Comparison of ENCODE assay signal across 8 cellular contexts in genomic region chr3:127822836-127823589, GRCh38. TPM values are rescaled to one million over a fixed set of nuclear protein-coding genes. Genes with fewer than 3 reads are reported as not detected.
DNase-seq lines count a peak whose midpoint lies in the region; ATAC-seq and TF ChIP-seq lines count a peak whose summit lies in the region.

No MANE protein-coding gene starts in this region.

- H3K4me3 ChIP-seq in WERI-Rb-1 (ENCODE audit: low read depth, low read length) (peak overlapping the region; percentile 92), fibroblast of the aortic adventitia (ENCODE audit: low read depth, low read length) (peak overlapping the region; percentile 81), neural cell (ENCODE audit: low read length) (peak overlapping the region; percentile 80)

- ATAC-seq in HG02759 (IDR thresholded peaks at IDR 0.05; ENCODE audit: unreplicated experiment): peak; percentile 46

- no peak for TF ChIP-seq RAD21 in neural cell (conservative IDR thresholded peaks at IDR 0.05)

- peak overlapping the region; percentile 43 for H2AFZ ChIP-seq in neural cell (ENCODE audit: low read depth, low read length)

- H4K20me1 ChIP-seq in neural cell (ENCODE audit: insufficient read depth): no peaks in the 10 kb centered on the region

- H3K27ac ChIP-seq in WERI-Rb-1 (peak overlapping the region; percentile 59), neural cell (ENCODE audit: low read length) (no peak overlapping the region)

- no peaks in the 10 kb centered on the region for H3K9me3 Mint-ChIP-seq in activated naive CD4-positive, alpha-beta T cell treated with anti-CD3 and anti-CD28 coated beads, Interleukin-2, amount 50 U/mL, for 24 hours

- no peak for TF ChIP-seq EP300 in neural cell (conservative IDR thresholded peaks at IDR 0.05; ENCODE audit: poor library complexity, severe bottlenecking)

- H3K27me3 Mint-ChIP-seq in activated naive CD4-positive, alpha-beta T cell treated with anti-CD3 and anti-CD28 coated beads, Interleukin-2, amount 50 U/mL, for 24 hours: peaks cover 36% of the 10 kb centered on the region

- H3K36me3 Mint-ChIP-seq in activated naive CD4-positive, alpha-beta T cell treated with anti-CD3 and anti-CD28 coated beads, Interleukin-2, amount 50 U/mL, for 24 hours: no peaks in the 10 kb centered on the region

- H3K27ac Mint-ChIP-seq in activated naive CD4-positive, alpha-beta T cell treated with anti-CD3 and anti-CD28 coated beads, Interleukin-2, amount 50 U/mL, for 24 hours: no peak overlapping the region

- H3K4me1 Mint-ChIP-seq in activated naive CD4-positive, alpha-beta T cell treated with anti-CD3 and anti-CD28 coated beads, Interleukin-2, amount 50 U/mL, for 24 hours: peaks cover 6% of the 10 kb centered on the region

- peak overlapping the region; percentile 76 for H3K4me3 Mint-ChIP-seq in activated naive CD4-positive, alpha-beta T cell treated with anti-CD3 and anti-CD28 coated beads, Interleukin-2, amount 50 U/mL, for 24 hours

- DNase-seq in activated naive CD4-positive, alpha-beta T cell (lab: John Stamatoyannopoulos, UW): no peak
- DNase-seq in WERI-Rb-1 (peak; percentile 55), fibroblast of the aortic adventitia (ENCODE audit: low read depth) (peak; percentile 17), A172 (ENCODE audit: low spot score) (no peak)
- no peak for DNase-seq in activated CD4-positive, CD25-positive, alpha-beta regulatory T cell treated with anti-CD3 and anti-CD28 coated beads, Interleukin-2, amount 50 U/mL, for 72 hours

- H3K36me3 ChIP-seq in WERI-Rb-1: no peaks in the 10 kb centered on the region
- H3K36me3 ChIP-seq in neural cell (ENCODE audit: insufficient read depth, low read length): no peaks in the 10 kb centered on the region

- no peaks in the 10 kb centered on the region for H3K9me2 ChIP-seq in neural cell (ENCODE audit: insufficient read depth, low read length)

- H3K4me2 ChIP-seq in neural cell (ENCODE audit: low read length): peak overlapping the region; percentile 70

- 0 out of 2 replicates have a peak, but pooled peaks have one; percentile 31 for TF ChIP-seq CTCF in WERI-Rb-1 (IDR thresholded peaks at IDR 0.05; ENCODE audit: low read depth, low read length)
- TF ChIP-seq CTCF in fibroblast of the aortic adventitia (IDR thresholded peaks at IDR 0.05; ENCODE audit: insufficient read depth, low read length): peak; percentile 20
- TF ChIP-seq CTCF in neural cell (IDR thresholded peaks at IDR 0.05; ENCODE audit: poor library complexity, severe bottlenecking): no peak

- H3K9me3 ChIP-seq in WERI-Rb-1 (ENCODE audit: severe bottlenecking): peaks cover 1% of the 10 kb centered on the region
- no peaks in the 10 kb centered on the region for H3K9me3 ChIP-seq in neural cell (ENCODE audit: low read length)

- no peaks in the 10 kb centered on the region for H3K79me2 ChIP-seq in neural cell (replicated peaks; ENCODE audit: insufficient read depth, low read length)

- peak overlapping the region; percentile 62 for H3K9ac ChIP-seq in neural cell (ENCODE audit: low read length)

- H3K27me3 ChIP-seq in WERI-Rb-1 (ENCODE audit: insufficient read depth, low read depth, severe bottlenecking): no peaks in the 10 kb centered on the region
- peaks cover 30% of the 10 kb centered on the region for H3K27me3 ChIP-seq in neural cell (ENCODE audit: insufficient read depth, low read depth, low read length)

- no peaks in the 10 kb centered on the region for H3F3A ChIP-seq in neural cell (ENCODE audit: insufficient read depth, low read length, poor library complexity, severe bottlenecking)

TF ChIP-seq in neural cell, 6 proteins besides CTCF, POLR2A, EP300 and RAD21:
- TF ChIP-seq SMC3 (conservative IDR thresholded peaks at IDR 0.05; ENCODE audit: poor library complexity) (peak; percentile 52), POLR2AphosphoS5 (IDR thresholded peaks at IDR 0.05) (no peak), MXI1 (conservative IDR thresholded peaks at IDR 0.05; ENCODE audit: poor library complexity, severe bottlenecking) (peak; percentile 49)

RNA-seq across cellular contexts. Expression of gene MGLL, which starts 0.7 kb away (rescaled TPM):
- total RNA-seq in fibroblast of the aortic adventitia (ENCODE audit: low replicate concordance): 8.3 and 25.8 TPM in 2 replicates
- polyA plus RNA-seq in neural cell: 2.0 and 3.7 TPM in 2 replicates
- polyA minus RNA-seq in neural cell: 1.5 and 2.7 TPM in 2 replicates
- 31.2 and 31.4 TPM in 2 replicates for total RNA-seq in A172 (2014; rRNA removed; shearing (Covaris generic))

Comparison
In these comparisons a context has a peak if more than half of its experiments do, and no peak if none do; other contexts are left out.
1. DNase-seq: peak in WERI-Rb-1 (single experiment) and fibroblast of the aortic adventitia (single experiment); none in activated naive CD4-positive, alpha-beta T cell (0 of 4), activated CD4-positive, CD25-positive, alpha-beta regulatory T cell treated with anti-CD3 and anti-CD28 coated beads, Interleukin-2, amount 50 U/mL, for 72 hours (single experiment) and A172 (single experiment).
2. Peak in every context shown above with its lines, with median percentiles within 50 percentile points of each other: H3K4me3 ChIP-seq.